ENCODE assay signal across 1 cellular context in genomic region chr6:33201147-33201545, GRCh38.
TF ChIP-seq lines count a peak whose summit lies in the region.

No MANE protein-coding gene starts in this region.

TF ChIP-seq in H1, 55 proteins besides CTCF, POLR2A, EP300 and RAD21:
- TF ChIP-seq SIX5 (IDR thresholded peaks at IDR 0.05; ENCODE audit: low read depth, low read length) (no peak), TAF7 (optimal IDR thresholded peaks at IDR 0.05; ENCODE audit: borderline replicate concordance, low read depth, low read length) (no peak), RXRA (IDR thresholded peaks at IDR 0.05; ENCODE audit: insufficient read depth, low read depth, low read length) (no peak), JUN (IDR thresholded peaks at IDR 0.05; ENCODE audit: low read depth, low read length) (no peak), SIRT6 (IDR thresholded peaks at IDR 0.05; ENCODE audit: low read length) (no peak), YY1 (IDR thresholded peaks at IDR 0.05; ENCODE audit: low read depth, low read length) (no peak), ZNF274 (IDR thresholded peaks at IDR 0.05; ENCODE audit: borderline replicate concordance, extremely low read depth, low read length) (no peak), BRCA1 (IDR thresholded peaks at IDR 0.05; ENCODE audit: low read depth, low read length) (no peak), POU5F1 (IDR thresholded peaks at IDR 0.05; ENCODE audit: low read depth, low read length) (no peak), TEAD4 (IDR thresholded peaks at IDR 0.05; ENCODE audit: low read depth, low read length) (no peak), CHD7 (IDR thresholded peaks at IDR 0.05; ENCODE audit: insufficient replicate concordance, low read length) (no peak), E2F6 (IDR thresholded peaks at IDR 0.05) (no peak), ASH2L (IDR thresholded peaks at IDR 0.05; ENCODE audit: low read length) (no peak), CREB1 (IDR thresholded peaks at IDR 0.05) (no peak), SUZ12 (IDR thresholded peaks at IDR 0.05; ENCODE audit: low read length) (no peak), CHD2 (IDR thresholded peaks at IDR 0.05; ENCODE audit: low read length) (no peak), SP2 (IDR thresholded peaks at IDR 0.05; ENCODE audit: low read length) (no peak), RFX5 (IDR thresholded peaks at IDR 0.05; ENCODE audit: borderline replicate concordance, low read depth, low read length) (no peak), HDAC6 (IDR thresholded peaks at IDR 0.05; ENCODE audit: low read depth, low read length) (no peak)
